Comparison of ENCODE assay signal across 21 cellular contexts in the genomic region with DNA sequence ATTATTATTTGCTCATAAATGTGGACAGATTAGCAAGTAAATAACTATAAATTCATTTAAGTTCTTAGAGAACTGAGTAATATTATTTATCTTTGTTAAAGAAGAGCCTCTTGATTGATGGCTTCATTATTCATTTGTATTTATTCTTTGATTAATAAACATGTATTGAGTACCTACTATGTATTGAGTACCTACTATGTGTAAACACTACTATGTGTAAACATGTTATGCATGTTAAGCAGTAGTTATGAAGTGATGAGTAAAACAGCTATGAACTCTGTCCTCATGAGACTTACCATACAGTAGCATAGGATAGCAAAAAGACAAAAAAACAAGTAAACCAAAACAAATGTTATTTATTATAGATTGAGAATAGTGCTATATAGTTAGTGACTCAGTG.
"Had no signal": no experiment of that assay in that cellular context is flagged by ENCODE, and none has a peak within 500 bp of the region (broad histone marks: within the 10 kb centered on the region; RNA-seq: fewer than 3 reads in every experiment).

No MANE protein-coding gene starts in this region.

- H3K4me1 ChIP-seq: SJSA1 had no signal

- DNase-seq: Kasumi-1, KG1, MM.1S, NCI-H1092 treated with DMSO at 0.1 percent for 48 hours, NCI-H1436, NCI-H187, NCI-H2029, NCI-H2081 treated with DMSO at 0.1 percent for 48 hours, NCI-H2171, NCI-H226, NCI-H446, NCI-H510A, NCI-H524 treated with DMSO at 0.1 percent for 48 hours, NCI-H69, NCI-H774, Right ventricle myocardium superior, RPMI8226, SIG-M5 had no signal

- H3K4me3 ChIP-seq: SJSA1, SK-N-MC had no signal

- H3K9me3 ChIP-seq: SJSA1 had no signal

- H3K27me3 ChIP-seq: SJSA1 had no signal

- H3K27ac ChIP-seq: SJSA1, SK-N-MC had no signal

- FAIRE-seq: RCC 7860 had no signal
